In the genomic region with DNA sequence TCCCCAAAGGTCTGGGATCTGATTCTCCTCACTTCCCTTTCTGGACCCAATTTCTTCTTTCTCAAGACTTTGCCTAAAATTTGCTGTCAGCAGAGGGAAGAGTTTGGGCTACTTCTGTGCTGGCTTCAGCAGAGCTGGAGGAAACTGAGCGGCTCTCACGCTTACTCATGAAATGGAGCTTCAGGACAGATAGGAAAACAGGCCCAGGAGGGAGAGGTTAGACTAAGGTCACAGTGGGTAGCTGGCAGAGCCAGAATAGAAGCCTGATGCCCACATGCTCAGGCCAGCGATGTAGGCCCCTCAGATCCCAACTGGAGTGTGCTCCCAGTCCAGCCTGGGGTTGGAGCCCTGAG, we compare ENCODE assay signal across 8 cellular contexts. TPM values are rescaled to one million over a fixed set of nuclear protein-coding genes. Genes with fewer than 3 reads are reported as not detected.
DNase-seq lines count a peak whose midpoint lies in the region; ATAC-seq, FAIRE-seq and TF ChIP-seq lines count a peak whose summit lies in the region.

No MANE protein-coding gene starts in this region.

- H3K4me1 ChIP-seq in OCI-LY7 (ENCODE audit: insufficient read depth, low read length, poor library complexity, severe bottlenecking) (peaks cover 7% of the 10 kb centered on the region), H1 (replicated peaks in 1 of 4; ENCODE audit: control insufficient read depth in 3 of 4, insufficient read depth in 4 of 4, low read length in 3 of 4) (peaks cover 0 to 8% (median 3%) of the 10 kb centered on the region in 4 experiments; a peak in 5 of 7 replicates), muscle layer of duodenum (ENCODE audit: control insufficient read depth in 1 of 2, insufficient read depth in 2 of 2, low read length in 2 of 2) (peaks cover 5 to 13% of the 10 kb centered on the region in 2 donors)

- H2BK20ac ChIP-seq in H1 (ENCODE audit: low read length): no peak overlapping the region

- peak overlapping the region; percentile 5 for H3K56ac ChIP-seq in H1 (replicated peaks; ENCODE audit: insufficient read length, low read depth, low read length)

- no peak overlapping the region for H2BK12ac ChIP-seq in H1 (ENCODE audit: low read depth, low read length)

- H3K9ac ChIP-seq in H1 (replicated peaks in 1 of 4; ENCODE audit: extremely low read depth in 1 of 4, low read depth in 3 of 4, low read length in 3 of 4): peak overlapping the region; percentile 55 to 86 (median 78)

- no peak for TF ChIP-seq CTCF in OCI-LY7 (conservative IDR thresholded peaks at IDR 0.05; ENCODE audit: low read length)
- TF ChIP-seq CTCF in H1 (IDR thresholded peaks at IDR 0.05; ENCODE audit: control extremely low read depth in 1 of 3, insufficient read depth in 1 of 3, low read depth in 1 of 3, low read length in 3 of 3): no peak

- POLR2A ChIA-PET in OCI-LY7 (lab: Charles Lee): interaction anchor here (0.6 to 1.2 kb wide), 4 partner anchors 19 to 53 kb away, joined by 3 to 6 read pairs (median 4); no protein-coding TSS in a partner anchor
- POLR2A ChIA-PET in H1 (lab: Charles Lee; ENCODE audit: partially characterized antibody): interaction anchor here (1.4 to 1.7 kb wide), 2 partner anchors 20 to 54 kb away, joined by 4 to 5 read pairs; a partner anchor contains a TSS

- no peak overlapping the region for H2BK120ac ChIP-seq in H1 (replicated peaks; ENCODE audit: low read depth, low read length)

- H3K79me2 ChIP-seq in OCI-LY7 (ENCODE audit: insufficient read depth, low read depth, low read length) (no peaks in the 10 kb centered on the region), H1 (ENCODE audit: control insufficient read depth in 1 of 2, insufficient read depth in 2 of 2, low read length in 2 of 2) (no peaks in the 10 kb centered on the region; a peak in 1 of 4 replicates)

- intact Hi-C loops in OCI-LY7 (cut with micrococcal nuclease; ENCODE audit: unreplicated experiment): no loop called here

- no peaks in the 10 kb centered on the region for H3K9me2 ChIP-seq in OCI-LY7 (ENCODE audit: insufficient read depth, low read length)

- peak overlapping the region; percentile 98; the same call in 1 of the 2 replicates for H4K8ac ChIP-seq in H1 (ENCODE audit: extremely low read depth, insufficient read depth, low read length)

- H3K4me3 ChIP-seq in OCI-LY7 (ENCODE audit: low read depth, low read length, poor library complexity, severe bottlenecking): peak overlapping the region; percentile 92
- H3K4me3 ChIP-seq in H1 (ENCODE audit: extremely low read depth in 1 of 4, insufficient read depth in 2 of 4, low read depth in 3 of 4, low read length in 4 of 4): peak overlapping the region; percentile 82 to 94 (median 84)
- H3K4me3 ChIP-seq in muscle layer of duodenum (ENCODE audit: low read depth in 1 of 2, low read length in 2 of 2): peak overlapping the region; percentile 85 to 89

- H3K27me3 ChIP-seq in H1 (replicated peaks in 1 of 4; ENCODE audit: control insufficient read depth in 3 of 4, extremely low read depth in 1 of 4, insufficient read depth in 3 of 4, low read length in 3 of 4): no peaks in the 10 kb centered on the region
- H3K27me3 ChIP-seq in muscle layer of duodenum (ENCODE audit: low read depth, low read length): no peaks in the 10 kb centered on the region

- H3K36me3 ChIP-seq in OCI-LY7 (ENCODE audit: insufficient read depth, low read length) (no peaks in the 10 kb centered on the region), H1 (ENCODE audit: control insufficient read depth in 2 of 4, insufficient read depth in 4 of 4, low read length in 3 of 4) (peaks cover 0 to 3% (median 0%) of the 10 kb centered on the region in 4 experiments; a peak in 2 of 8 replicates), muscle layer of duodenum (ENCODE audit: control insufficient read depth in 1 of 2, insufficient read depth in 2 of 2, low read length in 2 of 2) (peaks cover 5 to 9% of the 10 kb centered on the region in 2 donors)

- H3K23ac ChIP-seq in H1 (ENCODE audit: insufficient read length): no peak overlapping the region

- H3K9me3 ChIP-seq in OCI-LY7 (ENCODE audit: low read length) (no peaks in the 10 kb centered on the region), H1 (ENCODE audit: insufficient read depth in 2 of 2, low read depth in 1 of 2, low read length in 1 of 2) (no peaks in the 10 kb centered on the region), muscle layer of duodenum (ENCODE audit: control insufficient read depth in 1 of 2, low read length in 2 of 2) (no peaks in the 10 kb centered on the region)

- H2AFZ ChIP-seq in OCI-LY7 (ENCODE audit: low read length) (peak overlapping the region; percentile 88), H1 (ENCODE audit: low read length) (no peak overlapping the region)

- no TSS peak for BruUV-seq in OCI-LY7 (replicated peaks; lab: Mats Ljungman, UMichigan)

- H4K5ac ChIP-seq in H1 (ENCODE audit: insufficient read length, low read depth, low read length): no peak overlapping the region

- no peak overlapping the region for H3K18ac ChIP-seq in H1 (ENCODE audit: extremely low read depth, low read length)

- peaks cover 7% of the 10 kb centered on the region; the same call in 1 of the 2 replicates for H3K23me2 ChIP-seq in H1 (ENCODE audit: low read depth, low read length)

- 0 out of 2 replicates have a peak overlapping the region, but pooled peaks have one; percentile 90 for H2AK5ac ChIP-seq in H1 (ENCODE audit: low read depth, low read length)

- no peak for TF ChIP-seq POLR2A in H1 (IDR thresholded peaks at IDR 0.05; ENCODE audit: control extremely low read depth in 1 of 2, low read depth in 2 of 2, low read length in 2 of 2)

- 56% methylated on average over 3 of the region's 3 CpGs; no CpG with 5 or more reads in 1 of the 2 experiments for WGBS in H1 (ENCODE audit: extremely low coverage in 1 of 2, insufficient coverage in 1 of 2, insufficient read length in 1 of 2, insufficient replicate concordance in 2 of 2, low coverage in 1 of 2, low lambda C conversion rate in 2 of 2, missing lambda C conversion rate in 1 of 2), 2 experiments

- H2BK5ac ChIP-seq in H1 (ENCODE audit: low read depth, low read length): no peak overlapping the region

- no peak overlapping the region for H3K4ac ChIP-seq in H1 (replicated peaks; ENCODE audit: insufficient read length, low read depth, low read length)

- H4K91ac ChIP-seq in H1 (replicated peaks; ENCODE audit: insufficient read length, low read length): no peak overlapping the region

- TF ChIP-seq RAD21 in H1 (IDR thresholded peaks at IDR 0.05 in 1 of 2, conservative IDR thresholded peaks at IDR 0.05 in 1 of 2; ENCODE audit: low read depth in 2 of 2, low read length in 2 of 2): no peak

- H4K20me1 ChIP-seq in OCI-LY7 (ENCODE audit: insufficient read depth, low read length) (no peaks in the 10 kb centered on the region), H1 (replicated peaks in 1 of 2; ENCODE audit: control insufficient read depth in 1 of 2, insufficient read depth in 2 of 2, low read length in 2 of 2) (peaks cover 0 to 6% of the 10 kb centered on the region in 2 experiments)

- FAIRE-seq in H1 (lab: Jason Lieb, UNC): no peak

- H3K4me2 ChIP-seq in OCI-LY7 (ENCODE audit: low read length) (peak overlapping the region; percentile 99), H1 (ENCODE audit: insufficient read depth in 1 of 2, low read depth in 2 of 2, low read length in 2 of 2) (peak overlapping the region; percentile 74 to 97)

- CTCF ChIA-PET in OCI-LY7 (lab: Charles Lee; ENCODE audit: unreplicated experiment) (interaction anchor here (1.0 kb wide), 1 partner anchor 72 kb away, joined by 3 read pairs; no protein-coding TSS in a partner anchor), H1 (lab: Charles Lee; ENCODE audit: partially characterized antibody) (interaction anchor here (0.7 to 2.5 kb wide), 6 partner anchors 22 to 555 kb away, joined by 3 to 11 read pairs (median 3); a partner anchor contains a TSS)

- H3K27ac ChIP-seq in OCI-LY7 (ENCODE audit: low read depth, low read length, poor library complexity, severe bottlenecking) (no peak overlapping the region), H1 (ENCODE audit: low read depth, low read length) (no peak overlapping the region), muscle layer of duodenum (ENCODE audit: low read length) (peak overlapping the region; percentile 60)

- peaks cover 3% of the 10 kb centered on the region; the same call in 1 of the 2 replicates for H3K79me1 ChIP-seq in H1 (ENCODE audit: low read depth, low read length)

- H2BK15ac ChIP-seq in H1 (ENCODE audit: low read length): no peak overlapping the region

- no peak overlapping the region for H3K14ac ChIP-seq in H1 (ENCODE audit: insufficient read length)

- ATAC-seq in GM21528 (IDR thresholded peaks at IDR 0.05; ENCODE audit: low FRiP score, unreplicated experiment): peak; percentile 23
- ATAC-seq in GM21381 (IDR thresholded peaks at IDR 0.05; ENCODE audit: unreplicated experiment): no peak
- no peak for ATAC-seq in GM21529 (IDR thresholded peaks at IDR 0.05; ENCODE audit: unreplicated experiment)

- DNase-seq in OCI-LY7 (ENCODE audit: low spot score) (no peak), H1 (ENCODE audit: low read depth in 1 of 2, low spot score in 2 of 2) (no peak), midbrain (lab: John Stamatoyannopoulos, UW) (no peak)
- DNase-seq in effector CD8-positive, alpha-beta T cell (lab: John Stamatoyannopoulos, UW): no peak

- no peak for TF ChIP-seq EP300 in H1 (IDR thresholded peaks at IDR 0.05; ENCODE audit: borderline replicate concordance in 1 of 2, low read depth in 2 of 2, low read length in 2 of 2)

RNA-seq across cellular contexts. Expression of a gene that starts 0.6 kb away (rescaled TPM):
- total RNA-seq in OCI-LY7 (2014; rRNA removed; shearing (Covaris generic)): 5.5 and 6.1 TPM in 2 replicates
- total RNA-seq in OCI-LY7 (2022): 9.7 and 12.0 TPM in 2 replicates
- total RNA-seq in H1 (2021; fragmentation: NEBNext Ultra II Directional; extraction: Animal tissue kit (Norgen Biotek cat#: 25700)): 26.7 and 29.6 TPM in 2 replicates
- polyA plus RNA-seq in H1 (2011; rRNA removed): 25.4 and 28.0 TPM in 2 replicates
- polyA plus RNA-seq in H1 (2011; cell fraction: cytosol; rRNA removed): 17.5 TPM
- 30.4 TPM for polyA plus RNA-seq in H1 (2011; cell fraction: nucleus; rRNA removed)
- polyA plus RNA-seq in H1 (2012, experiment 1 of 2): 24.0 to 27.8 TPM (median 27.0 TPM) in 4 replicates
- polyA plus RNA-seq in H1 (2012, experiment 2 of 2): 24.8 TPM
- polyA plus RNA-seq in H1 (2013, experiment 1 of 2): 26.2 TPM
- polyA plus RNA-seq in H1 (2013, experiment 2 of 2): 27.8 TPM
- polyA minus RNA-seq in H1 (2011; rRNA and poly(A)+ RNA removed): 39.4 and 49.0 TPM in 2 replicates
- polyA minus RNA-seq in H1 (2011; cell fraction: cytosol; rRNA and poly(A)+ RNA removed): 21.8 TPM
- polyA minus RNA-seq in H1 (2011; cell fraction: nucleus; rRNA and poly(A)+ RNA removed): 37.0 TPM

RNA-seq across cellular contexts. Expression of a gene that starts 50.1 kb away (rescaled TPM):
- 90.8 and 104 TPM in 2 replicates for total RNA-seq in OCI-LY7 (2014; rRNA removed; shearing (Covaris generic))
- total RNA-seq in OCI-LY7 (2022): 280 and 308 TPM in 2 replicates
- total RNA-seq in H1 (2021; fragmentation: NEBNext Ultra II Directional; extraction: Animal tissue kit (Norgen Biotek cat#: 25700)): 218 and 223 TPM in 2 replicates
- 62.9 and 69.2 TPM in 2 replicates for polyA plus RNA-seq in H1 (2011; rRNA removed)
- polyA plus RNA-seq in H1 (2011; cell fraction: cytosol; rRNA removed): 71.8 TPM
- polyA plus RNA-seq in H1 (2011; cell fraction: nucleus; rRNA removed): 75.4 TPM
- 163 to 178 TPM (median 171 TPM) in 4 replicates for polyA plus RNA-seq in H1 (2012, experiment 1 of 2)
- polyA plus RNA-seq in H1 (2012, experiment 2 of 2): 179 TPM
- polyA plus RNA-seq in H1 (2013, experiment 1 of 2): 135 TPM
- polyA plus RNA-seq in H1 (2013, experiment 2 of 2): 128 TPM
- polyA minus RNA-seq in H1 (2011; rRNA and poly(A)+ RNA removed): 95.2 and 112 TPM in 2 replicates
- polyA minus RNA-seq in H1 (2011; cell fraction: cytosol; rRNA and poly(A)+ RNA removed): 169 TPM
- polyA minus RNA-seq in H1 (2011; cell fraction: nucleus; rRNA and poly(A)+ RNA removed): 60.1 TPM

RNA-seq across cellular contexts. Expression of a gene that starts 54.4 kb away (rescaled TPM):
- total RNA-seq in OCI-LY7 (2014; rRNA removed; shearing (Covaris generic)): 209 and 230 TPM in 2 replicates
- 288 and 325 TPM in 2 replicates for total RNA-seq in OCI-LY7 (2022)
- 306 and 309 TPM in 2 replicates for total RNA-seq in H1 (2021; fragmentation: NEBNext Ultra II Directional; extraction: Animal tissue kit (Norgen Biotek cat#: 25700))
- 198 and 319 TPM in 2 replicates for polyA plus RNA-seq in H1 (2011; rRNA removed)
- 228 TPM for polyA plus RNA-seq in H1 (2011; cell fraction: cytosol; rRNA removed)
- polyA plus RNA-seq in H1 (2011; cell fraction: nucleus; rRNA removed): 262 TPM
- 221 to 295 TPM (median 283 TPM) in 4 replicates for polyA plus RNA-seq in H1 (2012, experiment 1 of 2)
- polyA plus RNA-seq in H1 (2012, experiment 2 of 2): 11.7 TPM
- polyA plus RNA-seq in H1 (2013, experiment 1 of 2): 92.1 TPM
- polyA plus RNA-seq in H1 (2013, experiment 2 of 2): 88.4 TPM
- polyA minus RNA-seq in H1 (2011; rRNA and poly(A)+ RNA removed): 1,134 and 1,705 TPM in 2 replicates
- polyA minus RNA-seq in H1 (2011; cell fraction: cytosol; rRNA and poly(A)+ RNA removed): 439 TPM
- polyA minus RNA-seq in H1 (2011; cell fraction: nucleus; rRNA and poly(A)+ RNA removed): 471 TPM
